14 cellular contexts compared by ENCODE assay signal in the genomic region with DNA sequence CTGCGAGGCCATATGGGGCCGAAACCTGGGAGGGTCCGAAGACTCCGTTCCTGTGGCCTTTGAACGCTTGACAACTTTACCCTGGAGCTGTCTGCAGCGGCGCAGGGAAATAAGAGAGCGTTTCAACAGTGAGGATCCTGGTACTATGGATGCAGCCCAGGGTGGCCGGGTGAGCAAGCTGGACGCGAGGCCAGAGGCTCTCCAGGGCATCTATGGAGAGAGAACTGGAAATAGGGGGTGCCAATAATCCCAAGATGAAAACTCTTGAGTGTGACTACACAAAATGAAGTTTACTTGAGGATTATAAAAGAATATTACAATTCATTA. TPM values are rescaled to one million over a fixed set of nuclear protein-coding genes. Genes with fewer than 3 reads are reported as not detected.
DNase-seq lines count a peak whose midpoint lies in the region; ATAC-seq, FAIRE-seq and TF ChIP-seq lines count a peak whose summit lies in the region.
"Had no signal": no experiment of that assay in that cellular context is flagged by ENCODE, and none has a peak within 500 bp of the region (broad histone marks: within the 10 kb centered on the region; RNA-seq: fewer than 3 reads in every experiment).

No MANE protein-coding gene starts in this region.

- no peak overlapping the region for H3K9ac ChIP-seq in HUES48 (ENCODE audit: low read depth, low read length)
- no peak overlapping the region for H3K9ac ChIP-seq in HepG2 (ENCODE audit: insufficient read depth, low read depth, low read length)
- peak overlapping the region; percentile 86 for H3K9ac ChIP-seq in skeletal muscle satellite cell (ENCODE audit: low read depth, low read length)

- ATAC-seq in HepG2 (peak; percentile 61), GM21723 (IDR thresholded peaks at IDR 0.05; ENCODE audit: unreplicated experiment) (no peak)
- ATAC-seq in CD8-positive, alpha-beta T cell = no peak

- H3K9me3 Mint-ChIP-seq in endothelial cell (ENCODE audit: unreplicated experiment) = no peaks in the 10 kb centered on the region
- H3K9me3 Mint-ChIP-seq in CD8-positive, alpha-beta T cell = peaks cover 20% of the 10 kb centered on the region

- intact Hi-C loops in HepG2 (cut with micrococcal nuclease; ENCODE audit: unreplicated experiment) = no loop called here
- intact Hi-C loops in CD8-positive, alpha-beta T cell (cut with DNase I, micrococcal nuclease) = no loop called here

- CTCF ChIA-PET in HepG2 (lab: Yijun Ruan, JAX; ENCODE audit: low intra/inter-chr PET ratio, low total read pairs) = no interaction called here
- CTCF ChIA-PET in CD8-positive, alpha-beta T cell (lab: Charles Lee) = no interaction called here

- WGBS in HepG2 (ENCODE audit: low lambda C conversion rate) = 11% methylated on average over 10 of the region's 11 CpGs

- no peak overlapping the region for H3K4me2 ChIP-seq in HepG2 (ENCODE audit: low read depth, low read length)
- H3K4me2 ChIP-seq in skeletal muscle satellite cell (ENCODE audit: low read length) = peak overlapping the region; percentile 96

- no peaks in the 10 kb centered on the region for H3K36me3 Mint-ChIP-seq in endothelial cell (ENCODE audit: low read depth, unreplicated experiment)
- H3K36me3 Mint-ChIP-seq in CD8-positive, alpha-beta T cell = no peaks in the 10 kb centered on the region
- H3K36me3 Mint-ChIP-seq: CD8-positive, alpha-beta memory T cell had no signal

- H3K27ac ChIP-seq in HUES48 (ENCODE audit: low read depth, low read length) (no peak overlapping the region), HepG2 (ENCODE audit: extremely low read length, insufficient read depth, low read length) (no peak overlapping the region)
- H3K27ac ChIP-seq in CD8-positive, alpha-beta T cell (ENCODE audit: low read depth, low read length) = no peak overlapping the region
- H3K27ac ChIP-seq: VCaP had no signal

- no peak for TF ChIP-seq POLR2A in HepG2 (IDR thresholded peaks at IDR 0.05; ENCODE audit: insufficient read depth in 1 of 2, low read depth in 2 of 2, low read length in 2 of 2)

- H3K4me3 Mint-ChIP-seq in endothelial cell (ENCODE audit: unreplicated experiment) = no peak overlapping the region
- no peak overlapping the region for H3K4me3 Mint-ChIP-seq in CD8-positive, alpha-beta T cell

- TF ChIP-seq CTCF in endothelial cell (IDR thresholded peaks at IDR 0.05; ENCODE audit: unreplicated experiment) = peak; percentile 4
- no peak for TF ChIP-seq CTCF in HepG2 (CRISPR knock-in tag; IDR thresholded peaks at IDR 0.05)
- no peak for TF ChIP-seq CTCF in CD8-positive, alpha-beta T cell (IDR thresholded peaks at IDR 0.05)

- H3K4me1 ChIP-seq in HUES48 (ENCODE audit: control insufficient read depth, insufficient read depth, low read length) = no peaks in the 10 kb centered on the region
- peaks cover 4% of the 10 kb centered on the region; the same call in 1 of the 2 replicates for H3K4me1 ChIP-seq in HepG2 (ENCODE audit: insufficient read depth, low read length)
- H3K4me1 ChIP-seq in skeletal muscle satellite cell (ENCODE audit: control insufficient read depth, insufficient read depth, low read length) = peaks cover 17% of the 10 kb centered on the region
- peaks cover 9% of the 10 kb centered on the region for H3K4me1 ChIP-seq in CD8-positive, alpha-beta T cell (ENCODE audit: insufficient read depth, low read length)

- H3K27me3 ChIP-seq in HUES48 (ENCODE audit: control insufficient read depth, insufficient read depth, low read length) (peaks cover 41% of the 10 kb centered on the region), HepG2 (ENCODE audit: control insufficient read depth in 1 of 2, insufficient read depth in 2 of 2, low read length in 2 of 2) (peaks cover 0 to 25% of the 10 kb centered on the region in 2 experiments; a peak in 3 of 5 replicates), skeletal muscle satellite cell (ENCODE audit: control insufficient read depth, insufficient read depth, low read length) (no peaks in the 10 kb centered on the region)
- peaks cover 10% of the 10 kb centered on the region for H3K27me3 ChIP-seq in CD8-positive, alpha-beta T cell (ENCODE audit: insufficient read depth, low read length)

- no TSS peak for BruUV-seq in HepG2 (replicated peaks; lab: Mats Ljungman, UMichigan)

- no peaks in the 10 kb centered on the region for H4K20me1 ChIP-seq in HepG2 (ENCODE audit: insufficient read depth, low read length)

- H3K4me3 ChIP-seq in HUES48 (ENCODE audit: low read depth, low read length) (peak overlapping the region; percentile 77; the same call in 1 of the 2 replicates), HepG2 (replicated peaks in 1 of 3; ENCODE audit: insufficient read depth in 1 of 3, low read depth in 2 of 3, low read length in 3 of 3) (no peak overlapping the region), skeletal muscle satellite cell (ENCODE audit: low read length) (peak overlapping the region; percentile 76)
- H3K4me3 ChIP-seq in CD8-positive, alpha-beta T cell (ENCODE audit: low read depth, low read length) = no peak overlapping the region

- DNase-seq in endothelial cell (ENCODE audit: low spot score) = no peak
- no peak for DNase-seq in HepG2 (ENCODE audit: low spot score)
- no peak for DNase-seq in CD8-positive, alpha-beta T cell
- no peak for DNase-seq in glomerular visceral epithelial cell (ENCODE audit: extremely low spot score)
- DNase-seq in NCI-H510A treated with DMSO at 0.1 percent for 48 hours (lab: John Stamatoyannopoulos, UW) = no peak
- DNase-seq: CD8-positive, alpha-beta memory T cell; NCI-H226; stimulated activated naive CD4-positive, alpha-beta T cell had no signal

- TF ChIP-seq RAD21 in HepG2 (CRISPR knock-in tag; IDR thresholded peaks at IDR 0.05) = no peak

- H3K4me1 Mint-ChIP-seq in endothelial cell (ENCODE audit: unreplicated experiment) = no peaks in the 10 kb centered on the region
- peaks cover 16% of the 10 kb centered on the region for H3K4me1 Mint-ChIP-seq in CD8-positive, alpha-beta T cell (ENCODE audit: low read depth)

- no peaks in the 10 kb centered on the region for H3K9me3 ChIP-seq in HUES48 (ENCODE audit: control insufficient read depth, insufficient read depth, low read length)
- peaks cover 19% of the 10 kb centered on the region for H3K9me3 ChIP-seq in HepG2 (ENCODE audit: low read length)
- no peaks in the 10 kb centered on the region for H3K9me3 ChIP-seq in skeletal muscle satellite cell (replicated peaks; ENCODE audit: low read length)
- no peaks in the 10 kb centered on the region for H3K9me3 ChIP-seq in CD8-positive, alpha-beta T cell (ENCODE audit: low read length)

- POLR2A ChIA-PET in HepG2 (lab: Yijun Ruan, JAX) = no interaction called here
- POLR2A ChIA-PET in CD8-positive, alpha-beta T cell (lab: Charles Lee) = no interaction called here

- H3K27ac Mint-ChIP-seq in endothelial cell (ENCODE audit: unreplicated experiment) = no peak overlapping the region
- no peak overlapping the region for H3K27ac Mint-ChIP-seq in CD8-positive, alpha-beta T cell

- peaks cover 1% of the 10 kb centered on the region for H3K27me3 Mint-ChIP-seq in endothelial cell (ENCODE audit: unreplicated experiment)
- H3K27me3 Mint-ChIP-seq in CD8-positive, alpha-beta T cell (ENCODE audit: low read depth) = peaks cover 49% of the 10 kb centered on the region

- no peak overlapping the region for H2AFZ ChIP-seq in HepG2 (ENCODE audit: low read length)

- TF ChIP-seq EP300 in HepG2 (IDR thresholded peaks at IDR 0.05; ENCODE audit: low read depth in 2 of 2, low read length in 2 of 2) (no peak), HepG2 (CRISPR knock-in tag; IDR thresholded peaks at IDR 0.05; ENCODE audit: borderline replicate concordance) (no peak)

- no peaks in the 10 kb centered on the region for H3K79me2 ChIP-seq in HepG2 (ENCODE audit: insufficient read depth, low read length)

- FAIRE-seq in HepG2 (lab: Jason Lieb, UNC) = no peak
- FAIRE-seq: keratinocyte had no signal

- in situ Hi-C loops in HepG2 (cut with HindIII; ENCODE audit: extremely low pct_ligation_motif_present, low pct_unique_long_range_greater_than_20kb) = no loop called here

- H3K36me3 ChIP-seq in HUES48 (ENCODE audit: control insufficient read depth, insufficient read depth, low read length) = no peaks in the 10 kb centered on the region
- H3K36me3 ChIP-seq in HepG2 (replicated peaks in 1 of 2; ENCODE audit: control insufficient read depth in 1 of 2, insufficient read depth in 2 of 2, low read length in 2 of 2) = no peaks in the 10 kb centered on the region
- H3K36me3 ChIP-seq in skeletal muscle satellite cell (ENCODE audit: insufficient read depth, low read length) = no peaks in the 10 kb centered on the region
- H3K36me3 ChIP-seq in CD8-positive, alpha-beta T cell (ENCODE audit: insufficient read depth, low read length) = no peaks in the 10 kb centered on the region

TF ChIP-seq in HepG2, 621 proteins besides CTCF, POLR2A, EP300 and RAD21 (continues in another document):
- no peak for TF ChIP-seq MEF2D (CRISPR knock-in tag; IDR thresholded peaks at IDR 0.05)

RNA-seq across cellular contexts. Expression of a gene that starts 1.1 kb away (rescaled TPM):
- 1.2 TPM for total RNA-seq in endothelial cell (ENCODE audit: unreplicated experiment)
- not detected in 2 replicates for total RNA-seq in HepG2 (2016; rRNA removed; fragmentation: Illumina TruSeq; extraction: Trizol)
- not detected in 2 replicates for total RNA-seq in HepG2 (2016; cell fraction: cytosol; rRNA removed; fragmentation: Illumina TruSeq; extraction: Trizol; ENCODE audit: low read depth)
- not detected in 2 replicates for total RNA-seq in HepG2 (2016; cell fraction: insoluble cytoplasmic fraction; rRNA removed; fragmentation: Illumina TruSeq; extraction: Trizol)
- total RNA-seq in HepG2 (2016; cell fraction: membrane; rRNA removed; fragmentation: Illumina TruSeq; extraction: Trizol) = not detected in 2 replicates
- total RNA-seq in HepG2 (2016; cell fraction: nucleus; rRNA removed; fragmentation: Illumina TruSeq; extraction: Trizol) = not detected in 2 replicates
- polyA plus RNA-seq in HepG2 (2011; rRNA removed) = not detected in 2 replicates
- polyA plus RNA-seq in HepG2 (2011; cell fraction: cytosol; rRNA removed) = not detected in 2 replicates
- polyA plus RNA-seq in HepG2 (2011; cell fraction: nucleus; rRNA removed) = 0.02 TPM in 1 of 2 replicates, not detected in the other
- not detected in 2 replicates for polyA plus RNA-seq in HepG2 (2012)
- not detected in 2 replicates for polyA plus RNA-seq in HepG2 (2016; cell fraction: cytosol; fragmentation: Illumina TruSeq; extraction: Trizol; ENCODE audit: low read depth)
- polyA plus RNA-seq in HepG2 (2016; cell fraction: insoluble cytoplasmic fraction; fragmentation: Illumina TruSeq; extraction: Trizol; ENCODE audit: low read depth) = not detected in 2 replicates
- polyA plus RNA-seq in HepG2 (2016; cell fraction: membrane; fragmentation: Illumina TruSeq; extraction: Trizol; ENCODE audit: low read depth) = not detected in 2 replicates
- polyA plus RNA-seq in HepG2 (2016; cell fraction: nucleus; fragmentation: Illumina TruSeq; extraction: Trizol; ENCODE audit: insufficient read depth, low read depth) = not detected in 2 replicates
- polyA minus RNA-seq in HepG2 (2011; rRNA and poly(A)+ RNA removed; ENCODE audit: low replicate concordance) = 0.04 and 0.07 TPM in 2 replicates
- not detected in 2 replicates for polyA minus RNA-seq in HepG2 (2011; cell fraction: cytosol; rRNA and poly(A)+ RNA removed)
- 0.12 and 0.26 TPM in 2 replicates for polyA minus RNA-seq in HepG2 (2011; cell fraction: nucleus; rRNA and poly(A)+ RNA removed)
- total RNA-seq in skeletal muscle satellite cell (2012; rRNA removed) = 11.7 and 17.3 TPM in 2 replicates
- total RNA-seq in CD8-positive, alpha-beta T cell = not detected
- total RNA-seq: CD8-positive, alpha-beta memory T cell; dermis microvascular lymphatic vessel endothelial cell had no signal
- polyA plus RNA-seq: CD8-positive, alpha-beta memory T cell; keratinocyte had no signal

Comparison
In these comparisons a context has a peak if more than half of its experiments do, and no peak if none do; other contexts are left out.
1. H3K4me3 ChIP-seq: peak in HUES48 (single experiment) and skeletal muscle satellite cell (single experiment); none in HepG2 (0 of 3) and CD8-positive, alpha-beta T cell (single experiment).